In genomic region chr11:86194998-86195397, GRCh38 we compare ENCODE assay signal across 25 cellular contexts.
"Had no signal": no experiment of that assay in that cellular context is flagged by ENCODE, and none has a peak within 500 bp of the region (broad histone marks: within the 10 kb centered on the region; RNA-seq: fewer than 3 reads in every experiment).

No MANE protein-coding gene starts in this region.

- H3K4me3 Mint-ChIP-seq: activated CD4-positive, alpha-beta memory T cell treated with anti-CD3 and anti-CD28 coated beads, Interleukin-2, amount 10 ng/mL, durations not matched to agents 7 days and 5 days; activated CD4-positive, alpha-beta T cell treated with anti-CD3 and anti-CD28 coated beads, Interleukin-2, amount 10 ng/mL, durations not matched to agents 7 days and 5 days; activated naive CD4-positive, alpha-beta T cell treated with anti-CD3 and anti-CD28 coated beads, Interleukin-2, amount 10 ng/mL, durations not matched to agents 7 days and 5 days; activated naive CD8-positive, alpha-beta T cell treated with anti-CD3 and anti-CD28 coated beads, Interleukin-2, amount 10 ng/mL, durations not matched to agents 7 days and 5 days; activated T-cell treated with anti-CD3 and anti-CD28 coated beads, Interleukin-2, amount 50 U/mL, for 24 hours; activated T-cell treated with anti-CD3 and anti-CD28 coated beads, Interleukin-2, amount 50 U/mL, for 72 hours; WTC11 had no signal

- ATAC-seq: activated naive CD4-positive, alpha-beta T cell treated with anti-CD3 and anti-CD28 coated beads, Interleukin-2, amount 50 U/mL, for 72 hours; activated T-cell treated with anti-CD3 and anti-CD28 coated beads, Interleukin-2, amount 50 U/mL, for 72 hours; gastroesophageal sphincter; WTC11 had no signal

- H3K9me3 Mint-ChIP-seq: activated CD4-positive, alpha-beta memory T cell treated with anti-CD3 and anti-CD28 coated beads, Interleukin-2, amount 10 ng/mL, durations not matched to agents 7 days and 5 days; activated naive CD8-positive, alpha-beta T cell treated with anti-CD3 and anti-CD28 coated beads, Interleukin-2, amount 10 ng/mL, durations not matched to agents 7 days and 5 days; activated T-cell treated with anti-CD3 and anti-CD28 coated beads, Interleukin-2, amount 50 U/mL, for 24 hours; activated T-cell treated with anti-CD3 and anti-CD28 coated beads, Interleukin-2, amount 50 U/mL, for 72 hours; WTC11 had no signal

- H3K9me3 ChIP-seq: esophagus squamous epithelium, gastroesophageal sphincter had no signal

- H3K4me3 ChIP-seq: esophagus squamous epithelium, gastroesophageal sphincter had no signal

- DNase-seq: activated CD4-positive, alpha-beta memory T cell treated with anti-CD3 and anti-CD28 coated beads, Interleukin-2, amount 10 ng/mL, durations not matched to agents 7 days and 5 days; activated CD4-positive, alpha-beta T cell treated with anti-CD3 and anti-CD28 coated beads for 1 hour; activated CD4-positive, alpha-beta T cell treated with anti-CD3 and anti-CD28 coated beads for 4 hours; activated CD4-positive, alpha-beta T cell treated with anti-CD3 and anti-CD28 coated beads, Interleukin-2, amount 10 ng/mL, durations not matched to agents 7 days and 5 days; activated CD4-positive, alpha-beta T cell treated with anti-CD3 and anti-CD28 coated beads, Interleukin-2, amount 50 U/mL, for 4 hours; activated CD8-positive, alpha-beta memory T cell treated with anti-CD3 and anti-CD28 coated beads, Interleukin-2, amount 50 U/mL, for 48 hours; activated gamma-delta T cell; activated naive CD4-positive, alpha-beta T cell; activated naive CD4-positive, alpha-beta T cell treated with anti-CD3 and anti-CD28 coated beads, Interleukin-2, amount 10 ng/mL, durations not matched to agents 7 days and 5 days; activated naive CD8-positive, alpha-beta T cell treated with anti-CD3 and anti-CD28 coated beads, Interleukin-2, amount 10 ng/mL, durations not matched to agents 7 days and 5 days; activated T-cell treated with anti-CD3 and anti-CD28 coated beads for 4 hours; activated T-cell treated with anti-CD3 and anti-CD28 coated beads, Interleukin-2, amount 50 U/mL, for 24 hours; activated T-cell treated with anti-CD3 and anti-CD28 coated beads, Interleukin-2, amount 50 U/mL, for 72 hours; anterior cingulate cortex; brain microvascular endothelial cell; caudate nucleus; cortex of kidney; effector CD8-positive, alpha-beta T cell; esophagus squamous epithelium; foreskin melanocyte; T-helper 2 cell had no signal

- H3K36me3 Mint-ChIP-seq: WTC11 had no signal

- H3K36me3 ChIP-seq: brain microvascular endothelial cell, esophagus squamous epithelium, gastroesophageal sphincter had no signal

- H3K27ac Mint-ChIP-seq: activated CD4-positive, alpha-beta memory T cell treated with anti-CD3 and anti-CD28 coated beads, Interleukin-2, amount 10 ng/mL, durations not matched to agents 7 days and 5 days; activated CD4-positive, alpha-beta T cell treated with anti-CD3 and anti-CD28 coated beads, Interleukin-2, amount 10 ng/mL, durations not matched to agents 7 days and 5 days; activated naive CD4-positive, alpha-beta T cell treated with anti-CD3 and anti-CD28 coated beads, Interleukin-2, amount 10 ng/mL, durations not matched to agents 7 days and 5 days; activated naive CD4-positive, alpha-beta T cell treated with anti-CD3 and anti-CD28 coated beads, Interleukin-2, amount 50 U/mL, for 72 hours; activated naive CD8-positive, alpha-beta T cell treated with anti-CD3 and anti-CD28 coated beads, Interleukin-2, amount 10 ng/mL, durations not matched to agents 7 days and 5 days; activated T-cell treated with anti-CD3 and anti-CD28 coated beads, Interleukin-2, amount 50 U/mL, for 24 hours; activated T-cell treated with anti-CD3 and anti-CD28 coated beads, Interleukin-2, amount 50 U/mL, for 72 hours; WTC11 had no signal

- H3K27ac ChIP-seq: brain microvascular endothelial cell, epithelial cell of prostate, esophagus squamous epithelium, gastroesophageal sphincter had no signal

- H3K27me3 Mint-ChIP-seq: activated T-cell treated with anti-CD3 and anti-CD28 coated beads, Interleukin-2, amount 50 U/mL, for 24 hours had no signal

- H3K27me3 ChIP-seq: brain microvascular endothelial cell, esophagus squamous epithelium, gastroesophageal sphincter had no signal
